In the genomic region with DNA sequence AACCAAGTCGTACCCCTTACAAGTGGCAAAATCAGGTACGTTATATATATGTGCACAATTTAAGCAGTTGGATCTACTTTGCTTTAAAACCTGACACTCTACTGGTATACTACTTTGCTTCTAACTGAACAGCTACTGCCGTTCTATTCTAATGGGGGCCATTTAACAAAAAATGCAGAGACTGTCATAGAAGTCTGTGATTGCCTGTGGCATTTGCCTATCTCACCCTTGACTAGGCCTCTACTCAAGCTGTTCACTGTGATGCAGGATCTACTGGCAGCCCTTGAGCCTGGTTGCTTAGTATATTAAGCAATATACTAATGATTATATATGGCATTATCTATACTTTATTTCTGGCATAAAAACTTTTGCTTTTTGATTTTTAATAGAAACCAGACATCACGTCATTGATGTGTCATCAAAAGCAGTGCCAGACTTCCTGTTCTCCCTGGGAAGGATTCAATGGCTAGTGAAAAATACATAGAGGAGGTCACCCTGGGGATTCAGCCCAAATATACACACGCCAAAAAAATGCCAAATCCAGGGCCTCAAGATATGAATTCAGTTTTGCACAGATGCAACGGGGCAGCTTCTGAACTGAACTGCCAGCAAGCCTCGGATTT, we compare ENCODE assay signal across 1 cellular context.
TF ChIP-seq lines count a peak whose summit lies in the region.

No MANE protein-coding gene starts in this region.

TF ChIP-seq in SK-N-SH, 30 proteins besides CTCF, POLR2A, EP300 and RAD21:
- TF ChIP-seq SMC3 (IDR thresholded peaks at IDR 0.05; ENCODE audit: low read depth, low read length) (no peak), ELF1 (IDR thresholded peaks at IDR 0.05) (peak; percentile 44; the same call in 1 of the 2 replicates), SIN3A (IDR thresholded peaks at IDR 0.05; ENCODE audit: borderline replicate concordance, low read depth, low read length) (no peak), FOXJ3 (CRISPR knock-in tag; IDR thresholded peaks at IDR 0.05) (no peak), PBX3 (IDR thresholded peaks at IDR 0.05) (peak; percentile 74), MAX (IDR thresholded peaks at IDR 0.05; ENCODE audit: low read depth) (no peak), GABPA (IDR thresholded peaks at IDR 0.05; ENCODE audit: low read depth) (peak; percentile 49; the same call in 1 of the 2 replicates), FOSL2 (IDR thresholded peaks at IDR 0.05; ENCODE audit: borderline replicate concordance, low read depth) (peak; percentile 78; the same call in 1 of the 2 replicates), TCF12 (IDR thresholded peaks at IDR 0.05) (peak; percentile 97), MEF2A (IDR thresholded peaks at IDR 0.05; ENCODE audit: borderline replicate concordance, low read depth) (peak; percentile 76; the same call in 1 of the 2 replicates), NFIC (IDR thresholded peaks at IDR 0.05; ENCODE audit: borderline replicate concordance) (peak; percentile 91), JUND (IDR thresholded peaks at IDR 0.05) (peak; percentile 88), EZH2phosphoT487 (IDR thresholded peaks at IDR 0.05; ENCODE audit: borderline replicate concordance, low read depth) (no peak), RFX5 (IDR thresholded peaks at IDR 0.05; ENCODE audit: low read length) (no peak), YY1 (IDR thresholded peaks at IDR 0.05; ENCODE audit: low read depth) (no peak), POLR2AphosphoS5 (IDR thresholded peaks at IDR 0.05; ENCODE audit: low read depth, low read length) (peak; percentile 20; the same call in 1 of the 2 replicates), TAF1 (IDR thresholded peaks at IDR 0.05; ENCODE audit: borderline replicate concordance, low read depth, low read length) (no peak), NRF1 (IDR thresholded peaks at IDR 0.05; ENCODE audit: low read depth, low read length) (no peak), MXI1 (IDR thresholded peaks at IDR 0.05; ENCODE audit: low read depth, low read length) (0 out of 2 replicates have a peak, but pooled peaks have one; percentile 22), FOXM1 (IDR thresholded peaks at IDR 0.05; ENCODE audit: low read depth) (peak; percentile 47; the same call in 1 of the 2 replicates), USF2 (IDR thresholded peaks at IDR 0.05; ENCODE audit: borderline replicate concordance, low read depth, low read length) (no peak), TEAD4 (IDR thresholded peaks at IDR 0.05; ENCODE audit: borderline replicate concordance, insufficient read depth) (peak; percentile 72), RXRA (IDR thresholded peaks at IDR 0.05; ENCODE audit: borderline replicate concordance, low read depth) (peak; percentile 84), RCOR1 (IDR thresholded peaks at IDR 0.05; ENCODE audit: low read length) (no peak), GATA2 (CRISPR knock-in tag; IDR thresholded peaks at IDR 0.05) (peak; percentile 19; the same call in 1 of the 2 replicates), CHD2 (IDR thresholded peaks at IDR 0.05; ENCODE audit: low read length, partially characterized antibody) (peak; percentile 15)
- TF ChIP-seq, protein P1, sequence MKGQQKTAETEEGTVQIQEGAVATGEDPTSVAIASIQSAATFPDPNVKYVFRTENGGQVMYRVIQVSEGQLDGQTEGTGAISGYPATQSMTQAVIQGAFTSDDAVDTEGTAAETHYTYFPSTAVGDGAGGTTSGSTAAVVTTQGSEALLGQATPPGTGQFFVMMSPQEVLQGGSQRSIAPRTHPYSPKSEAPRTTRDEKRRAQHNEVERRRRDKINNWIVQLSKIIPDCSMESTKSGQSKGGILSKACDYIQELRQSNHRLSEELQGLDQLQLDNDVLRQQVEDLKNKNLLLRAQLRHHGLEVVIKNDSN (IDR thresholded peaks at IDR 0.05; ENCODE audit: borderline replicate concordance, low read depth): no peak
- TF ChIP-seq, protein P2, sequence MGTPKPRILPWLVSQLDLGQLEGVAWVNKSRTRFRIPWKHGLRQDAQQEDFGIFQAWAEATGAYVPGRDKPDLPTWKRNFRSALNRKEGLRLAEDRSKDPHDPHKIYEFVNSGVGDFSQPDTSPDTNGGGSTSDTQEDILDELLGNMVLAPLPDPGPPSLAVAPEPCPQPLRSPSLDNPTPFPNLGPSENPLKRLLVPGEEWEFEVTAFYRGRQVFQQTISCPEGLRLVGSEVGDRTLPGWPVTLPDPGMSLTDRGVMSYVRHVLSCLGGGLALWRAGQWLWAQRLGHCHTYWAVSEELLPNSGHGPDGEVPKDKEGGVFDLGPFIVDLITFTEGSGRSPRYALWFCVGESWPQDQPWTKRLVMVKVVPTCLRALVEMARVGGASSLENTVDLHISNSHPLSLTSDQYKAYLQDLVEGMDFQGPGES (IDR thresholded peaks at IDR 0.05; ENCODE audit: low read depth, low read length): no peak
- TF ChIP-seq, protein P3, sequence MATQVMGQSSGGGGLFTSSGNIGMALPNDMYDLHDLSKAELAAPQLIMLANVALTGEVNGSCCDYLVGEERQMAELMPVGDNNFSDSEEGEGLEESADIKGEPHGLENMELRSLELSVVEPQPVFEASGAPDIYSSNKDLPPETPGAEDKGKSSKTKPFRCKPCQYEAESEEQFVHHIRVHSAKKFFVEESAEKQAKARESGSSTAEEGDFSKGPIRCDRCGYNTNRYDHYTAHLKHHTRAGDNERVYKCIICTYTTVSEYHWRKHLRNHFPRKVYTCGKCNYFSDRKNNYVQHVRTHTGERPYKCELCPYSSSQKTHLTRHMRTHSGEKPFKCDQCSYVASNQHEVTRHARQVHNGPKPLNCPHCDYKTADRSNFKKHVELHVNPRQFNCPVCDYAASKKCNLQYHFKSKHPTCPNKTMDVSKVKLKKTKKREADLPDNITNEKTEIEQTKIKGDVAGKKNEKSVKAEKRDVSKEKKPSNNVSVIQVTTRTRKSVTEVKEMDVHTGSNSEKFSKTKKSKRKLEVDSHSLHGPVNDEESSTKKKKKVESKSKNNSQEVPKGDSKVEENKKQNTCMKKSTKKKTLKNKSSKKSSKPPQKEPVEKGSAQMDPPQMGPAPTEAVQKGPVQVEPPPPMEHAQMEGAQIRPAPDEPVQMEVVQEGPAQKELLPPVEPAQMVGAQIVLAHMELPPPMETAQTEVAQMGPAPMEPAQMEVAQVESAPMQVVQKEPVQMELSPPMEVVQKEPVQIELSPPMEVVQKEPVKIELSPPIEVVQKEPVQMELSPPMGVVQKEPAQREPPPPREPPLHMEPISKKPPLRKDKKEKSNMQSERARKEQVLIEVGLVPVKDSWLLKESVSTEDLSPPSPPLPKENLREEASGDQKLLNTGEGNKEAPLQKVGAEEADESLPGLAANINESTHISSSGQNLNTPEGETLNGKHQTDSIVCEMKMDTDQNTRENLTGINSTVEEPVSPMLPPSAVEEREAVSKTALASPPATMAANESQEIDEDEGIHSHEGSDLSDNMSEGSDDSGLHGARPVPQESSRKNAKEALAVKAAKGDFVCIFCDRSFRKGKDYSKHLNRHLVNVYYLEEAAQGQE (IDR thresholded peaks at IDR 0.05; ENCODE audit: low read depth, low read length): no peak
- TF ChIP-seq, protein P4, sequence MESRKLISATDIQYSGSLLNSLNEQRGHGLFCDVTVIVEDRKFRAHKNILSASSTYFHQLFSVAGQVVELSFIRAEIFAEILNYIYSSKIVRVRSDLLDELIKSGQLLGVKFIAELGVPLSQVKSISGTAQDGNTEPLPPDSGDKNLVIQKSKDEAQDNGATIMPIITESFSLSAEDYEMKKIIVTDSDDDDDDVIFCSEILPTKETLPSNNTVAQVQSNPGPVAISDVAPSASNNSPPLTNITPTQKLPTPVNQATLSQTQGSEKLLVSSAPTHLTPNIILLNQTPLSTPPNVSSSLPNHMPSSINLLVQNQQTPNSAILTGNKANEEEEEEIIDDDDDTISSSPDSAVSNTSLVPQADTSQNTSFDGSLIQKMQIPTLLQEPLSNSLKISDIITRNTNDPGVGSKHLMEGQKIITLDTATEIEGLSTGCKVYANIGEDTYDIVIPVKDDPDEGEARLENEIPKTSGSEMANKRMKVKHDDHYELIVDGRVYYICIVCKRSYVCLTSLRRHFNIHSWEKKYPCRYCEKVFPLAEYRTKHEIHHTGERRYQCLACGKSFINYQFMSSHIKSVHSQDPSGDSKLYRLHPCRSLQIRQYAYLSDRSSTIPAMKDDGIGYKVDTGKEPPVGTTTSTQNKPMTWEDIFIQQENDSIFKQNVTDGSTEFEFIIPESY (IDR thresholded peaks at IDR 0.05; ENCODE audit: borderline replicate concordance, low read depth): no peak
